8 cellular contexts compared by ENCODE assay signal in the genomic region with DNA sequence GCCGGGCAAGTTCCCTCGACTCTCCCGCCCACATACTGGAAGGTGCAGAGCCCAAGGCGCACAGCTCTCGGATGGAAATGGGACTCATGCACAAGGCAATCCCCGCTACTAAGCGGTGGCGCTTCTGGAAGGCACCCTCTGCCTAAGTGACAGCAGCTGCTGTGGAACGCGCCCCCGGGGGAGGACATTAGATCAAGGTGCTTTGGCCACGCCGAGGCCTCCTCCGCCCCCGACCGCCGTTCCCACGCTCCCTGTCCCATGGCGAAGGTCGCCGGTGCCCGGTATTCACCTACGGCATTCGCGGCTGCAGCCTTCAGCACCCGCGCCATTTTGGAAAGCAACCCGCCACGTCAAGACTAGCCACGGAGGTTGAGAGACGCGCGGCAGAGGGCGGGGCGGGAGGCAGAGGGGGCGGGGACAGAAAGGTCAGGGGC. TPM values are rescaled to one million over a fixed set of nuclear protein-coding genes. Genes with fewer than 3 reads are reported as not detected.
DNase-seq lines count a peak whose midpoint lies in the region; ATAC-seq and TF ChIP-seq lines count a peak whose summit lies in the region.

A gene (minus strand): TSS at position 339 of the 434 bp plus-strand sequence. CDS start 10 bp downstream, at position 329.

- no peak within 1 kb of the TSS for H3K27ac Mint-ChIP-seq in HFFc6
- no peak within 1 kb of the TSS for H3K27ac Mint-ChIP-seq in activated naive CD8-positive, alpha-beta T cell treated with anti-CD3 and anti-CD28 coated beads, Interleukin-2, amount 10 ng/mL, durations not matched to agents 7 days and 5 days

- peak within 1 kb of the TSS; percentile 65 to 97 (median 86) for H3K4me3 ChIP-seq in heart right ventricle
- peak within 1 kb of the TSS; percentile 65 to 95 for H3K4me3 ChIP-seq in aorta (ENCODE audit: low read length in 2 of 2)

- H3K9me3 Mint-ChIP-seq in HFFc6: no peaks in the 10 kb centered on the region
- H3K9me3 Mint-ChIP-seq in activated naive CD8-positive, alpha-beta T cell treated with anti-CD3 and anti-CD28 coated beads, Interleukin-2, amount 10 ng/mL, durations not matched to agents 7 days and 5 days: no peaks in the 10 kb centered on the region

- peaks cover 23% of the 10 kb centered on the region for H3K4me1 Mint-ChIP-seq in HFFc6 (ENCODE audit: low read depth)
- peaks cover 8% of the 10 kb centered on the region for H3K4me1 Mint-ChIP-seq in activated naive CD8-positive, alpha-beta T cell treated with anti-CD3 and anti-CD28 coated beads, Interleukin-2, amount 10 ng/mL, durations not matched to agents 7 days and 5 days

- TF ChIP-seq POLR2A in GM10847 (IDR thresholded peaks at IDR 0.05; ENCODE audit: extremely low read depth, insufficient read length): peak; percentile 82

- intact Hi-C loops in heart right ventricle (cut with DNase I): loop anchor here in 2 of 10 donors (2.0 to 5.0 kb wide), 2 partner anchors 61 to 63 kb away; a partner anchor contains a TSS
- intact Hi-C loops in aorta (cut with DNase I): loop anchor here (1.0 to 10.0 kb wide), 4 partner anchors 61 to 135 kb away; a partner anchor contains a TSS

- peak; percentile 78 for DNase-seq in HFFc6
- peak; percentile 86 for DNase-seq in MV-4-11 (lab: John Stamatoyannopoulos, UW)
- peak; percentile 88 for DNase-seq in SKM-1 (lab: John Stamatoyannopoulos, UW; ENCODE audit: unreplicated experiment)
- DNase-seq in activated naive CD8-positive, alpha-beta T cell treated with anti-CD3 and anti-CD28 coated beads, Interleukin-2, amount 10 ng/mL, durations not matched to agents 7 days and 5 days: peak; percentile 87
- peak; percentile 90 to 92 for DNase-seq in heart right ventricle
- DNase-seq in pulmonary artery endothelial cell (ENCODE audit: low read depth, low spot score): peak; percentile 44
- peak; percentile 93 to 96 for DNase-seq in aorta

- H3K27ac ChIP-seq in heart right ventricle: peak within 1 kb of the TSS; percentile 68 to 97 (median 96)
- H3K27ac ChIP-seq in aorta (ENCODE audit: low read depth in 1 of 2, low read length in 2 of 2): peak within 1 kb of the TSS; percentile 2 to 68

- POLR2A ChIA-PET in activated naive CD8-positive, alpha-beta T cell treated with anti-CD3 and anti-CD28 coated beads, Interleukin-2, amount 10 ng/mL, durations not matched to agents 7 days and 5 days (lab: Charles Lee): interaction anchor here (0.7 to 3.0 kb wide), 6 partner anchors 9 to 202 kb away, joined by 3 to 43 read pairs (median 8); a partner anchor contains a TSS

- H3K36me3 ChIP-seq in heart right ventricle (peaks cover 0 to 32% (median 10%) of the 10 kb centered on the region in 9 donors), aorta (ENCODE audit: control insufficient read depth in 1 of 2, insufficient read depth in 2 of 2, low read length in 1 of 2) (peaks cover 2 to 3% of the 10 kb centered on the region in 2 donors)

- H3K4me1 ChIP-seq in heart right ventricle (peaks cover 9 to 50% (median 41%) of the 10 kb centered on the region in 9 donors), aorta (ENCODE audit: control insufficient read depth in 1 of 2, insufficient read depth in 2 of 2, low read length in 2 of 2) (peaks cover 0 to 6% of the 10 kb centered on the region in 2 donors)

- TF ChIP-seq CTCF in HFFc6 (IDR thresholded peaks at IDR 0.05) (no peak), heart right ventricle (IDR thresholded peaks at IDR 0.05) (no peak)

- H3K36me3 Mint-ChIP-seq in HFFc6 (ENCODE audit: low read depth): peaks cover 5% of the 10 kb centered on the region; the same call in 1 of the 2 replicates
- H3K36me3 Mint-ChIP-seq in activated naive CD8-positive, alpha-beta T cell treated with anti-CD3 and anti-CD28 coated beads, Interleukin-2, amount 10 ng/mL, durations not matched to agents 7 days and 5 days: peaks cover 4% of the 10 kb centered on the region

- no peaks in the 10 kb centered on the region for H3K27me3 ChIP-seq in heart right ventricle
- no peaks in the 10 kb centered on the region for H3K27me3 ChIP-seq in aorta (ENCODE audit: control insufficient read depth in 1 of 2, insufficient read depth in 2 of 2, low read length in 1 of 2)

- H3K4me3 Mint-ChIP-seq in HFFc6: no peak within 1 kb of the TSS
- H3K4me3 Mint-ChIP-seq in activated naive CD8-positive, alpha-beta T cell treated with anti-CD3 and anti-CD28 coated beads, Interleukin-2, amount 10 ng/mL, durations not matched to agents 7 days and 5 days: no peak within 1 kb of the TSS

- ATAC-seq in activated naive CD8-positive, alpha-beta T cell treated with anti-CD3 and anti-CD28 coated beads, Interleukin-2, amount 10 ng/mL, durations not matched to agents 7 days and 5 days (ENCODE audit: low read depth): peak; percentile 87
- ATAC-seq in heart right ventricle (peak; percentile 96 to 98 (median 97)), aorta (ENCODE audit: low FRiP score) (peak; percentile 98)

- H3K27me3 Mint-ChIP-seq in HFFc6 (ENCODE audit: insufficient read depth): no peaks in the 10 kb centered on the region; the same call in 1 of the 2 replicates
- no peaks in the 10 kb centered on the region for H3K27me3 Mint-ChIP-seq in activated naive CD8-positive, alpha-beta T cell treated with anti-CD3 and anti-CD28 coated beads, Interleukin-2, amount 10 ng/mL, durations not matched to agents 7 days and 5 days

- 0 to 1% methylated on average over 36 of the region's 36 CpGs for WGBS in heart right ventricle, 2 donors
- 0% methylated on average over 36 of the region's 36 CpGs for WGBS in aorta, 2 donors

- H3K9me3 ChIP-seq in heart right ventricle (no peaks in the 10 kb centered on the region), aorta (ENCODE audit: control insufficient read depth, low read length) (no peaks in the 10 kb centered on the region)

RNA-seq across cellular contexts. Expression of the gene that starts here (rescaled TPM):
- 10 to 100 TPM; 10.3 to 15.5 (median 14.4) TPM for total RNA-seq in HFFc6 (2021; fragmentation: NEBNext Ultra II Directional; extraction: Animal tissue kit (Norgen Biotek cat#: 25700))
- total RNA-seq in activated naive CD8-positive, alpha-beta T cell treated with anti-CD3 and anti-CD28 coated beads, Interleukin-2, amount 10 ng/mL, durations not matched to agents 7 days and 5 days: 10 to 100 TPM; 16.6 to 17.6 TPM
- 10 to 100 TPM; 29.6 to 43.8 (median 35.3) TPM for total RNA-seq in heart right ventricle
- polyA plus RNA-seq in heart right ventricle: 10 to 100 TPM; 30.6 to 41.6 TPM
- 8.6 and 9.4 TPM in 2 replicates for total RNA-seq in pulmonary artery endothelial cell
- total RNA-seq in aorta: 10 to 100 TPM; 16.4 to 25.6 TPM
- polyA plus RNA-seq in aorta: 10 to 100 TPM; 30.3 to 32.1 TPM

Comparison
In these comparisons a context has a peak if more than half of its experiments do, and no peak if none do; other contexts are left out.
1. Peak in every context shown above with its lines: DNase-seq, ATAC-seq, H3K4me3 ChIP-seq and H3K27ac ChIP-seq.
2. DNase-seq: peak in every context shown above with its lines; median percentile 94 in aorta; 91 in heart right ventricle; 88 in SKM-1; 87 in activated naive CD8-positive, alpha-beta T cell treated with anti-CD3 and anti-CD28 coated beads, Interleukin-2, amount 10 ng/mL, durations not matched to agents 7 days and 5 days; 86 in MV-4-11; 78 in HFFc6; 44 in pulmonary artery endothelial cell.